ENCODE assay signal across 8 cellular contexts in the genomic region with DNA sequence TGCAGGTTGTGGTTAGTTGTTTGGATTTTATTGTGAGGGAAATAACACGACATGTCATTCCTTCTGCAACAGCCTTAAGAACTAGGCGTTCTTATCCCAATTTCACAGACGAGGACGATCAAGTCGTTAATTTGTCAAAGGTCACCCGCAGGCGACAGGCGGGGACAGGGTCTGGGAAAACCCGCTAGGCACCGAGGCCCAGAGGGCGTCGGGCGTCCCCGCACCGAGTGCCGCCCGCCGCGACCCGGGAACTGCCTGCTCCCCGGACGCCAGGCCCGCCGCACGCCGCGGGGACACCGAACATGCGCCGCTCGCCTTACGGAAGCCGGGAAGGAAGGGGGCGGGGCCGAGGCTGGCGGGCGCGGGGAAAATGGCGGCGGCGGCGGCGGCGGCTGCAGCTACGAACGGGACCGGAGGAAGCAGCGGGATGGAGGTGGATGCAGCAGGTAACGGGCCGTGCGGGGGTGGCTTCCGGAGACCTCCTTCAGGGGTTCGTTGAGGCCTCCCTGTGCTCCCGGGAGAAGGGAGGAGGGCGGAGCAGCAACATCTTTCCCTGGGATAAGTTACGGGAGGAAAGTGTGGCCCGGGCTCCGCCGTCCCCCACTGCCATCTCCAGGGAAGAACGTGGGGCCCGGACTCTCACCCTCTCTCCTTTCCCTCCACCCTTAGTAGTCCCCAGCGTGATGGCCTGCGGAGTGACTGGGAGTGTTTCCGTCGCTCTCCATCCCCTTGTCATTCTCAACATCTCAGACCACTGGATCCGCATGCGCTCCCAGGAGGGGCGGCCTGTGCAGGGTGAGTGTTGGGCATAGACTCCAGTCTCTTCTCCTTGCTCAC. TPM values are rescaled to one million over a fixed set of nuclear protein-coding genes. Genes with fewer than 3 reads are reported as not detected.
DNase-seq lines count a peak whose midpoint lies in the region; ATAC-seq and TF ChIP-seq lines count a peak whose summit lies in the region.

A gene (plus strand): TSS at position 349 of the 837 bp plus-strand sequence. CDS start 22 bp downstream, at position 371.

- peak within 1 kb of the TSS; percentile 96 for H4K91ac ChIP-seq in IMR-90 (ENCODE audit: insufficient read depth, low read depth, low read length)

- peak within 1 kb of the TSS; percentile 92 for H2AFZ ChIP-seq in IMR-90 (replicated peaks; ENCODE audit: low read length, poor library complexity)

- CTCF ChIA-PET in IMR-90 (lab: Yijun Ruan, JAX) = no interaction called here

- TF ChIP-seq POLR2A in GM18505 (IDR thresholded peaks at IDR 0.05; ENCODE audit: borderline replicate concordance, extremely low read depth, insufficient read depth, insufficient read length) (peak; percentile 95), IMR-90 (IDR thresholded peaks at IDR 0.05; ENCODE audit: low read depth, low read length) (0 out of 2 replicates have a peak, but pooled peaks have one; percentile 48)

- peaks cover 13% of the 10 kb centered on the region for H3K9me1 ChIP-seq in IMR-90 (ENCODE audit: insufficient read depth, low read length)

- peaks cover 18% of the 10 kb centered on the region for H3K4me1 ChIP-seq in IMR-90 (ENCODE audit: control insufficient read depth, insufficient read depth, low read length)

- peaks cover 39% of the 10 kb centered on the region for H3K4me1 Mint-ChIP-seq in nephron progenitor cell

- H3K27me3 ChIP-seq in IMR-90 (ENCODE audit: control insufficient read depth, insufficient read depth, low read length) = no peaks in the 10 kb centered on the region

- H3K27ac Mint-ChIP-seq in nephron progenitor cell = peak within 1 kb of the TSS; percentile 97

- TF ChIP-seq CTCF in IMR-90 (conservative IDR thresholded peaks at IDR 0.05; ENCODE audit: low read depth, low read length) (no peak), fibroblast of the aortic adventitia (IDR thresholded peaks at IDR 0.05; ENCODE audit: insufficient read depth, low read length) (no peak), nephron progenitor cell (IDR thresholded peaks at IDR 0.05) (no peak)

- H2BK20ac ChIP-seq in IMR-90 (ENCODE audit: low read depth, low read length) = peak within 1 kb of the TSS; percentile 100

- peak within 1 kb of the TSS; percentile 98 for H3K18ac ChIP-seq in IMR-90 (ENCODE audit: low read depth, low read length)

- peak within 1 kb of the TSS; percentile 98 for H2AK5ac ChIP-seq in IMR-90 (ENCODE audit: low read depth, low read length)

- H3K27ac ChIP-seq in IMR-90 (ENCODE audit: insufficient read depth, low read length) = peak within 1 kb of the TSS; percentile 100

- no TSS peak for BruUV-seq in IMR-90 (replicated peaks; lab: Mats Ljungman, UMichigan)

- H3K4me3 Mint-ChIP-seq in nephron progenitor cell = peak within 1 kb of the TSS; percentile 94

- H2BK120ac ChIP-seq in IMR-90 (ENCODE audit: low read depth, low read length) = peak within 1 kb of the TSS; percentile 99

- TF ChIP-seq RAD21 in IMR-90 (IDR thresholded peaks at IDR 0.05; ENCODE audit: low read length) = no peak

- H4K20me1 ChIP-seq in IMR-90 (ENCODE audit: insufficient read depth, low read length) = peaks cover 15% of the 10 kb centered on the region; the same call in 1 of the 2 replicates

- H2AK9ac ChIP-seq in IMR-90 (replicated peaks; ENCODE audit: low read depth, low read length, poor library complexity) = peak within 1 kb of the TSS; percentile 98

- intact Hi-C loops in IMR-90 (cut with micrococcal nuclease) = no loop called here

- H3K79me1 ChIP-seq in IMR-90 (ENCODE audit: low read depth in 1 of 2, low read length in 2 of 2) = peaks cover 27 to 52% of the 10 kb centered on the region in 2 experiments

- peak within 1 kb of the TSS; percentile 97 to 100 for H4K8ac ChIP-seq in IMR-90 (ENCODE audit: low read depth in 2 of 2, low read length in 2 of 2)

- no peaks in the 10 kb centered on the region for H3K9me3 Mint-ChIP-seq in nephron progenitor cell

- peak within 1 kb of the TSS; percentile 100 for H4K5ac ChIP-seq in IMR-90 (ENCODE audit: low read depth, low read length)

- H3K27me3 Mint-ChIP-seq in nephron progenitor cell (ENCODE audit: low read depth, poor library complexity) = peaks cover 13% of the 10 kb centered on the region

- H2BK15ac ChIP-seq in IMR-90 (ENCODE audit: low read depth, low read length) = peak within 1 kb of the TSS; percentile 95

- POLR2A ChIA-PET in IMR-90 (lab: Charles Lee; ENCODE audit: unreplicated experiment) = interaction anchor here (1.1 kb wide), 1 partner anchor 13 kb away, joined by 7 read pairs; no protein-coding TSS in a partner anchor

- WGBS in IMR-90 (ENCODE audit: extremely low coverage in 2 of 2, insufficient read length in 1 of 2), 2 experiments = 1% methylated on average over 28 of the region's 68 CpGs; no CpG with 5 or more reads in 1 of the 2 experiments

- H3K23ac ChIP-seq in IMR-90 (ENCODE audit: low read depth, low read length) = peak within 1 kb of the TSS; percentile 99

- no peaks in the 10 kb centered on the region for H3K9me3 ChIP-seq in IMR-90 (ENCODE audit: control insufficient read depth, insufficient read depth, low read length)

- H3K4ac ChIP-seq in IMR-90 (ENCODE audit: low read depth, low read length) = peak within 1 kb of the TSS; percentile 99

- DNase-seq in A172 (ENCODE audit: low spot score) = no peak
- peak; percentile 64 for DNase-seq in IMR-90
- peak; percentile 89 for DNase-seq in RPMI8226
- peak; percentile 96 for DNase-seq in activated effector memory CD4-positive, alpha-beta T cell treated with anti-CD3 and anti-CD28 coated beads, Interleukin-2, amount 50 U/mL, for 16 hours
- peak; percentile 69 for DNase-seq in fibroblast of the aortic adventitia (ENCODE audit: low read depth)
- DNase-seq in nephron progenitor cell = peak; percentile 92
- peak; percentile 96 for DNase-seq in stimulated activated naive CD8-positive, alpha-beta T cell treated with anti-CD3 and anti-CD28 coated beads, Interleukin-15, Interleukin-2, amounts not matched to agents 100 U/mL and 50 U/mL, for 24 hours

- H3K9ac ChIP-seq in IMR-90 (ENCODE audit: low read depth, low read length) = peak within 1 kb of the TSS; percentile 100

- H3K14ac ChIP-seq in IMR-90 (replicated peaks; ENCODE audit: low read depth, low read length) = peak within 1 kb of the TSS; percentile 99

- in situ Hi-C loops in IMR-90 (cut with MboI; ENCODE audit: low sequenced_read_pairs) = no loop called here

- H3K4me3 ChIP-seq in IMR-90 (ENCODE audit: insufficient read depth, low read depth, low read length) = peak within 1 kb of the TSS; percentile 97
- peak within 1 kb of the TSS; percentile 96 for H3K4me3 ChIP-seq in fibroblast of the aortic adventitia (ENCODE audit: low read depth, low read length)

- H3K4me2 ChIP-seq in IMR-90 (ENCODE audit: low read depth, low read length) = peak within 1 kb of the TSS; percentile 97

- H3K36me3 ChIP-seq in IMR-90 (ENCODE audit: control insufficient read depth, insufficient read depth, low read length) = peaks cover 35% of the 10 kb centered on the region

- peaks cover 41% of the 10 kb centered on the region for H3K36me3 Mint-ChIP-seq in nephron progenitor cell (ENCODE audit: low read depth)

- peak within 1 kb of the TSS; percentile 96 for H3K56ac ChIP-seq in IMR-90 (ENCODE audit: extremely low read depth, insufficient read depth, low read length)

- ATAC-seq in GM18505 (IDR thresholded peaks at IDR 0.05; ENCODE audit: unreplicated experiment) (peak; percentile 60), IMR-90 (ENCODE audit: low read depth) (peak; percentile 48)
- peak; percentile 57 for ATAC-seq in stimulated activated naive CD8-positive, alpha-beta T cell treated with anti-CD3 and anti-CD28 coated beads, Interleukin-15, Interleukin-2, amounts not matched to agents 100 U/mL and 50 U/mL, for 24 hours

- peak within 1 kb of the TSS; percentile 97 for H2BK5ac ChIP-seq in IMR-90 (ENCODE audit: low read depth, low read length, poor library complexity, severe bottlenecking)

- dilution Hi-C loops in IMR-90 (cut with HindIII; ENCODE audit: low sequenced_read_pairs, unreplicated experiment) = no loop called here

TF ChIP-seq in IMR-90, 13 proteins besides CTCF, POLR2A, EP300 and RAD21:
- TF ChIP-seq, protein P1, sequence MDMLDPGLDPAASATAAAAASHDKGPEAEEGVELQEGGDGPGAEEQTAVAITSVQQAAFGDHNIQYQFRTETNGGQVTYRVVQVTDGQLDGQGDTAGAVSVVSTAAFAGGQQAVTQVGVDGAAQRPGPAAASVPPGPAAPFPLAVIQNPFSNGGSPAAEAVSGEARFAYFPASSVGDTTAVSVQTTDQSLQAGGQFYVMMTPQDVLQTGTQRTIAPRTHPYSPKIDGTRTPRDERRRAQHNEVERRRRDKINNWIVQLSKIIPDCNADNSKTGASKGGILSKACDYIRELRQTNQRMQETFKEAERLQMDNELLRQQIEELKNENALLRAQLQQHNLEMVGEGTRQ (IDR thresholded peaks at IDR 0.05; ENCODE audit: low read depth, low read length) = peak; percentile 31; the same call in 1 of the 2 replicates
- peak; percentile 75; the same call in 1 of the 2 replicates for TF ChIP-seq MXI1 (IDR thresholded peaks at IDR 0.05; ENCODE audit: borderline replicate concordance, low read depth, low read length)
- TF ChIP-seq CEBPB (IDR thresholded peaks at IDR 0.05; ENCODE audit: low read depth, low read length) = no peak
- peak; percentile 45; the same call in 1 of the 2 replicates for TF ChIP-seq MAZ (IDR thresholded peaks at IDR 0.05; ENCODE audit: borderline replicate concordance, low read depth, low read length)
TF ChIP-seq in IMR-90: peak in this region for 3.

RNA-seq across cellular contexts. Expression of the gene that starts here (rescaled TPM):
- total RNA-seq in A172 (2014; rRNA removed; shearing (Covaris generic)) = 70.3 and 74.6 TPM in 2 replicates
- total RNA-seq in IMR-90 (2012; rRNA removed) (158 and 185 TPM in 2 replicates), fibroblast of the aortic adventitia (ENCODE audit: low replicate concordance) (27.1 and 83.7 TPM in 2 replicates)
- polyA plus RNA-seq in IMR-90 (2012; rRNA removed) = 303 and 325 TPM in 2 replicates
- 189 and 197 TPM in 2 replicates for polyA plus RNA-seq in IMR-90 (2012; cell fraction: cytosol; rRNA removed)
- polyA plus RNA-seq in IMR-90 (2012; cell fraction: nucleus; rRNA removed; ENCODE audit: low replicate concordance) = 146 and 159 TPM in 2 replicates
